In the genomic region with DNA sequence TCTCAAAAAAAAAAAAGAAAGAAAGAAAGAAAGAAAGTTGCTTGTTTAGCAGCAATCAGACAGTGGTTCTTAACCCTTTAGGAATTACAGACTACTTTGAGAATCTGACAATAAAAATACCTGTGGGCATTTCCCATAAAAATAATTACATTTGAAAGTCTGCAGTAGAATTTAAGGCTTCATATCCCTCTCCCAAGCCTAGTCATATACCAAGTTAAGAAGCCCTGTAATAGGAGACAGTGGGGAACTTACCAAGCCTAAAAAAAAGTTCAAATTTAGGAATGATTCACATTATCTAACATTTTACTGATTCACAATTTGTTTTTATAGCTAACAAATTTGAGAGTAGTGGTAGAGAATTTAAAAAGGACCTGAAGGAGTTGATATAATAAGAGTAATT, we compare ENCODE assay signal across 32 cellular contexts.
"Had no signal": no experiment of that assay in that cellular context is flagged by ENCODE, and none has a peak within 500 bp of the region (broad histone marks: within the 10 kb centered on the region; RNA-seq: fewer than 3 reads in every experiment).

No MANE protein-coding gene starts in this region.

- H2AFZ ChIP-seq: PC-9 had no signal

- H3K27me3 Mint-ChIP-seq: activated CD4-positive, alpha-beta T cell treated with anti-CD3 and anti-CD28 coated beads, Interleukin-2, amount 10 ng/mL, durations not matched to agents 24 days and 14 days; activated CD8-positive, alpha-beta T cell treated with anti-CD3 and anti-CD28 coated beads for 36 hours; activated naive CD8-positive, alpha-beta T cell treated with anti-CD3 and anti-CD28 coated beads for 36 hours; activated T-helper 17 cell treated with anti-CD3 and anti-CD28 coated beads, Interleukin-2, amount 50 U/mL, for 72 hours; central memory CD8-positive, alpha-beta T cell; T-cell had no signal

- H3K4me2 ChIP-seq: PC-9 had no signal

- FAIRE-seq: RCC 7860 had no signal

- H3K27me3 ChIP-seq: cardiac muscle cell had no signal

- H3K36me3 ChIP-seq: cardiac muscle cell had no signal

- H3K4me3 Mint-ChIP-seq: activated CD4-positive, alpha-beta T cell treated with anti-CD3 and anti-CD28 coated beads, Interleukin-2, amount 10 ng/mL, durations not matched to agents 24 days and 14 days; activated CD8-positive, alpha-beta T cell treated with anti-CD3 and anti-CD28 coated beads for 36 hours; activated naive CD8-positive, alpha-beta T cell treated with anti-CD3 and anti-CD28 coated beads for 36 hours; activated T-cell treated with anti-CD3 and anti-CD28 coated beads, Interleukin-2, amount 50 U/mL, for 72 hours; activated T-helper 17 cell treated with anti-CD3 and anti-CD28 coated beads, Interleukin-2, amount 50 U/mL, for 72 hours; central memory CD8-positive, alpha-beta T cell; T-cell had no signal

- H3K9me3 Mint-ChIP-seq: activated CD4-positive, alpha-beta T cell treated with anti-CD3 and anti-CD28 coated beads, Interleukin-2, amount 10 ng/mL, durations not matched to agents 24 days and 14 days; activated T-cell treated with anti-CD3 and anti-CD28 coated beads, Interleukin-2, amount 50 U/mL, for 72 hours; activated T-helper 17 cell treated with anti-CD3 and anti-CD28 coated beads, Interleukin-2, amount 50 U/mL, for 72 hours; central memory CD8-positive, alpha-beta T cell; T-cell had no signal

- DNase-seq: activated CD4-positive, alpha-beta T cell treated with anti-CD3 and anti-CD28 coated beads, Interleukin-2, amount 10 ng/mL, durations not matched to agents 24 days and 14 days; activated CD4-positive, alpha-beta T cell treated with anti-CD3 and anti-CD28 coated beads, Interleukin-2, amount 50 U/mL, for 4 hours; activated CD8-positive, alpha-beta T cell treated with anti-CD3 and anti-CD28 coated beads for 36 hours; activated effector memory CD4-positive, alpha-beta T cell treated with anti-CD3 and anti-CD28 coated beads, Interleukin-2, amount 50 U/mL, for 16 hours; activated naive CD4-positive, alpha-beta T cell; activated naive CD4-positive, alpha-beta T cell treated with anti-CD3 and anti-CD28 coated beads, Interleukin-2, amount 50 U/mL, for 16 hours; activated naive CD8-positive, alpha-beta T cell treated with anti-CD3 and anti-CD28 coated beads for 36 hours; activated T-cell treated with anti-CD3 and anti-CD28 coated beads, Interleukin-2, amount 50 U/mL, for 1 hour; activated T-cell treated with anti-CD3 and anti-CD28 coated beads, Interleukin-2, amount 50 U/mL, for 72 hours; amniotic stem cell; aorta; Kasumi-1; KG1; MM.1S; MV-4-11; NCI-H1092; NCI-H1436 treated with DMSO at 0.1 percent for 48 hours; NCI-H1694 treated with DMSO at 0.1 percent for 48 hours; NCI-H2029; NCI-H345; NCI-H524 treated with DMSO at 0.1 percent for 48 hours; PC-9; SIG-M5; T-cell; T1000 had no signal

- H3K4me3 ChIP-seq: cardiac muscle cell, PC-9 had no signal

- H3K27ac ChIP-seq: cardiac muscle cell, PC-9, RWPE1 had no signal

- ATAC-seq: activated CD8-positive, alpha-beta T cell treated with anti-CD3 and anti-CD28 coated beads for 36 hours; activated T-cell treated with anti-CD3 and anti-CD28 coated beads, Interleukin-2, amount 50 U/mL, for 72 hours; activated T-helper 17 cell treated with anti-CD3 and anti-CD28 coated beads, Interleukin-2, amount 50 U/mL, for 72 hours; Right ventricle myocardium inferior; SK-N-SH treated with all-trans-retinoic acid at 6 μM for 48 hours; T-cell had no signal

- H3K27ac Mint-ChIP-seq: activated CD4-positive, alpha-beta T cell treated with anti-CD3 and anti-CD28 coated beads, Interleukin-2, amount 10 ng/mL, durations not matched to agents 24 days and 14 days; activated CD8-positive, alpha-beta T cell treated with anti-CD3 and anti-CD28 coated beads for 36 hours; activated naive CD8-positive, alpha-beta T cell treated with anti-CD3 and anti-CD28 coated beads for 36 hours; activated T-cell treated with anti-CD3 and anti-CD28 coated beads, Interleukin-2, amount 50 U/mL, for 72 hours; activated T-helper 17 cell treated with anti-CD3 and anti-CD28 coated beads, Interleukin-2, amount 50 U/mL, for 72 hours; T-cell had no signal
